Comparison of ENCODE assay signal across 8 cellular contexts in genomic region chr6:137903933-137904821, GRCh38. TPM values are rescaled to one million over a fixed set of nuclear protein-coding genes. Genes with fewer than 3 reads are reported as not detected.
A peak's percentile ranks its signal among the peaks of the same experiment; 100 is the strongest.
DNase-seq lines count a peak whose midpoint lies in the region; ATAC-seq and TF ChIP-seq lines count a peak whose summit lies in the region.

No MANE protein-coding gene starts in this region.

- no peak overlapping the region for H3K4me3 ChIP-seq in DND-41 (ENCODE audit: low read depth in 1 of 2, low read length in 2 of 2)

- ATAC-seq in DND-41 (ENCODE audit: insufficient read depth, low read depth) (peak; percentile 81), HG03521 (IDR thresholded peaks at IDR 0.05; ENCODE audit: unreplicated experiment) (peak; percentile 66), omental fat pad (ENCODE audit: low FRiP score) (peak; percentile 64)

- H3K9me3 Mint-ChIP-seq in activated T-cell treated with anti-CD3 and anti-CD28 coated beads, Interleukin-2, amount 50 U/mL, for 24 hours: no peaks in the 10 kb centered on the region

- peak overlapping the region; percentile 100 for H3K27ac Mint-ChIP-seq in activated T-cell treated with anti-CD3 and anti-CD28 coated beads, Interleukin-2, amount 50 U/mL, for 24 hours

- H3K27me3 ChIP-seq in DND-41 (ENCODE audit: insufficient read depth, low read length, poor library complexity): no peaks in the 10 kb centered on the region

- H3K27ac ChIP-seq in DND-41 (ENCODE audit: low read length): peak overlapping the region; percentile 27

- H3K9me3 ChIP-seq in DND-41 (ENCODE audit: insufficient read depth, low read length, severe bottlenecking): no peaks in the 10 kb centered on the region

- peaks cover 25% of the 10 kb centered on the region for H3K4me1 ChIP-seq in DND-41 (ENCODE audit: insufficient read depth, low read length)

- H3K4me1 Mint-ChIP-seq in activated T-cell treated with anti-CD3 and anti-CD28 coated beads, Interleukin-2, amount 50 U/mL, for 24 hours (ENCODE audit: low read depth): peaks cover 72% of the 10 kb centered on the region

- H3K4me3 Mint-ChIP-seq in activated T-cell treated with anti-CD3 and anti-CD28 coated beads, Interleukin-2, amount 50 U/mL, for 24 hours: peak overlapping the region; percentile 66

- H3K36me3 Mint-ChIP-seq in activated T-cell treated with anti-CD3 and anti-CD28 coated beads, Interleukin-2, amount 50 U/mL, for 24 hours (ENCODE audit: low read depth): peaks cover 5% of the 10 kb centered on the region

- H3K79me2 ChIP-seq in DND-41 (ENCODE audit: insufficient read depth, low read length): no peaks in the 10 kb centered on the region

- no peaks in the 10 kb centered on the region for H4K20me1 ChIP-seq in DND-41 (ENCODE audit: insufficient read depth, low read length)

- H3K27me3 Mint-ChIP-seq in activated T-cell treated with anti-CD3 and anti-CD28 coated beads, Interleukin-2, amount 50 U/mL, for 24 hours: no peaks in the 10 kb centered on the region

- H3K4me2 ChIP-seq in DND-41 (ENCODE audit: insufficient read depth, low read length): no peak overlapping the region

- no peak for TF ChIP-seq CTCF in DND-41 (IDR thresholded peaks at IDR 0.05; ENCODE audit: borderline replicate concordance, extremely low read depth, low read length, poor library complexity, severe bottlenecking)
- TF ChIP-seq CTCF in GM20000 (IDR thresholded peaks at IDR 0.05; ENCODE audit: extremely low read depth, missing control alignments): no peak
- TF ChIP-seq CTCF in omental fat pad (IDR thresholded peaks at IDR 0.05): no peak

- DNase-seq in DND-41 (peak; percentile 58), GM20000 (ENCODE audit: low spot score) (peak; percentile 48), omental fat pad (ENCODE audit: low spot score) (no peak), NCI-H510A (lab: John Stamatoyannopoulos, UW) (no peak), NCI-H2029 (lab: John Stamatoyannopoulos, UW) (no peak)
- peak; percentile 69 for DNase-seq in activated T-cell treated with anti-CD3 and anti-CD28 coated beads, Interleukin-2, amount 50 U/mL, for 24 hours
- no peak for DNase-seq in effector CD8-positive, alpha-beta T cell (lab: John Stamatoyannopoulos, UW)

- no peak overlapping the region for H3K9ac ChIP-seq in DND-41 (ENCODE audit: low read depth, low read length)

- H3K36me3 ChIP-seq in DND-41 (ENCODE audit: insufficient read depth, low read length): no peaks in the 10 kb centered on the region

- H2AFZ ChIP-seq in DND-41 (ENCODE audit: low read depth, low read length): no peak overlapping the region

RNA-seq across cellular contexts. Expression of gene TNFAIP3, which starts 37.1 kb away (rescaled TPM):
- total RNA-seq in omental fat pad: 100 to 1,000 TPM in 1 of 4 donors, 10 to 100 TPM in 3; 24.2 to 250 (median 44.5) TPM

Comparison
In these comparisons a context has a peak if more than half of its experiments do, and no peak if none do; other contexts are left out.
1. DNase-seq: peak in DND-41 (single experiment), GM20000 (single experiment) and activated T-cell treated with anti-CD3 and anti-CD28 coated beads, Interleukin-2, amount 50 U/mL, for 24 hours (single experiment); none in omental fat pad (single experiment), NCI-H510A (single experiment), effector CD8-positive, alpha-beta T cell (single experiment) and NCI-H2029 (single experiment).
2. Peak in every context shown above with its lines, with median percentiles within 50 percentile points of each other: ATAC-seq.